In genomic region chr17:65404761-65405160, GRCh38 we compare ENCODE assay signal across 10 cellular contexts.
"Had no signal": no experiment of that assay in that cellular context is flagged by ENCODE, and none has a peak within 500 bp of the region (broad histone marks: within the 10 kb centered on the region; RNA-seq: fewer than 3 reads in every experiment).

No MANE protein-coding gene starts in this region.

- H3K27ac ChIP-seq: GM23248, HL-60, KMS-11 had no signal

- FAIRE-seq: H54 had no signal

- H3K4me3 ChIP-seq: GM23248 had no signal

- H3K9ac ChIP-seq: GM23248, KMS-11 had no signal

- H3K4me2 ChIP-seq: KMS-11 had no signal

- H2AFZ ChIP-seq: GM23248 had no signal

- DNase-seq: GM23248, GOT3, H9, HCEC 1CT, HFFc6, IMR-90, KBM-7 had no signal
